ENCODE assay signal across 8 cellular contexts in genomic region chr16:87950765-87951549, GRCh38. TPM values are rescaled to one million over a fixed set of nuclear protein-coding genes. Genes with fewer than 3 reads are reported as not detected.
A peak's percentile ranks its signal among the peaks of the same experiment; 100 is the strongest.
DNase-seq lines count a peak whose midpoint lies in the region; ATAC-seq and TF ChIP-seq lines count a peak whose summit lies in the region.

Gene BANP, plus strand, starts transcription at chr16:87951434. Its CDS starts 23,682 bp downstream, at chr16:87975116.

- H3K36me3 ChIP-seq in colonic mucosa, result no peaks in the 10 kb centered on the region

- H3K4me1 ChIP-seq in colonic mucosa, result peaks cover 18% of the 10 kb centered on the region

- H3K9ac ChIP-seq in colonic mucosa (ENCODE audit: low read depth in 2 of 2, low read length in 2 of 2), result peak within 1 kb of the TSS; percentile 84 to 100

- no peaks in the 10 kb centered on the region for H3K27me3 ChIP-seq in colonic mucosa

- peak within 1 kb of the TSS; percentile 96 for H3K4me3 ChIP-seq in colonic mucosa

- peak; percentile 88 for ATAC-seq in GM19324 (IDR thresholded peaks at IDR 0.05; ENCODE audit: low FRiP score, unreplicated experiment)
- ATAC-seq in HG03469 (IDR thresholded peaks at IDR 0.05; ENCODE audit: unreplicated experiment), result peak; percentile 81

- DNase-seq in C1 segment of cervical spinal cord (lab: John Stamatoyannopoulos, UW) (peak; percentile 87 to 99 (median 98)), NCI-H526 (lab: John Stamatoyannopoulos, UW) (peak; percentile 97), colonic mucosa (peak; percentile 97), kidney tubule cell (ENCODE audit: low spot score) (peak; percentile 99)
- DNase-seq in activated CD4-positive, alpha-beta T cell treated with anti-CD3 and anti-CD28 coated beads for 48 hours, result peak; percentile 98
- peak; percentile 85 to 96 (median 92) for DNase-seq in stimulated activated CD4-positive, alpha-beta T cell treated with anti-CD3 and anti-CD28 coated beads, Interleukin-1b, Interleukin-23, amount 100 ng/mL, for 24 hours (ENCODE audit: low read depth in 4 of 4, low spot score in 1 of 4)

- no peaks in the 10 kb centered on the region for H3K9me3 ChIP-seq in colonic mucosa

- peak within 1 kb of the TSS; percentile 89 for H3K27ac ChIP-seq in colonic mucosa

- intact Hi-C loops in colonic mucosa (cut with DNase I), result no loop called here

- TF ChIP-seq CTCF in colonic mucosa (IDR thresholded peaks at IDR 0.05), result peak; percentile 47

RNA-seq across cellular contexts. Expression of gene BANP, which starts in this region (rescaled TPM):
- 10 to 100 TPM; 18.6 to 29.7 TPM for total RNA-seq in colonic mucosa

Comparison
In these comparisons a context has a peak if more than half of its experiments do, and no peak if none do; other contexts are left out.
1. Peak in every context shown above with its lines: DNase-seq, ATAC-seq, H3K4me3 ChIP-seq and H3K27ac ChIP-seq.